In genomic region chr1:177487481-177487880, GRCh38 we compare ENCODE assay signal across 23 cellular contexts.
DNase-seq lines count a peak whose midpoint lies in the region; ATAC-seq, FAIRE-seq and TF ChIP-seq lines count a peak whose summit lies in the region.
"Had no signal": no experiment of that assay in that cellular context is flagged by ENCODE, and none has a peak within 500 bp of the region (broad histone marks: within the 10 kb centered on the region; RNA-seq: fewer than 3 reads in every experiment).

No MANE protein-coding gene starts in this region.

- no peaks in the 10 kb centered on the region for H3K4me1 ChIP-seq in endodermal cell (ENCODE audit: control insufficient read depth, insufficient read depth, low read length)

- H3K9me3 ChIP-seq in endodermal cell (ENCODE audit: control insufficient read depth, low read length) = no peaks in the 10 kb centered on the region
- H3K9me3 ChIP-seq: MG63 had no signal

- no peak for FAIRE-seq in RCC 7860 (lab: Jason Lieb, UNC)
- FAIRE-seq: H54, HepG2, K562 had no signal

- no peaks in the 10 kb centered on the region for H3K27me3 ChIP-seq in endodermal cell (ENCODE audit: control insufficient read depth, insufficient read depth, low read length, poor library complexity, severe bottlenecking)

- 92 to 100% methylated on average over 1 of the region's 1 CpG for WGBS in endodermal cell (ENCODE audit: insufficient coverage in 1 of 2, insufficient read length in 1 of 2), 2 experiments

- H3K4me3 ChIP-seq in endodermal cell (ENCODE audit: low read length) = no peak overlapping the region
- H3K4me3 ChIP-seq: K562, MG63 had no signal

- ATAC-seq in HG02763 (IDR thresholded peaks at IDR 0.05; ENCODE audit: unreplicated experiment) = no peak
- ATAC-seq: HepG2, K562 had no signal

- H3K36me3 ChIP-seq in endodermal cell (ENCODE audit: control insufficient read depth, insufficient read depth, low read length) = no peaks in the 10 kb centered on the region
- H3K36me3 ChIP-seq: MG63 had no signal

- no peaks in the 10 kb centered on the region for H3K4me1 Mint-ChIP-seq in endodermal cell
- no peaks in the 10 kb centered on the region for H3K4me1 Mint-ChIP-seq in osteocyte (ENCODE audit: unreplicated experiment)

- no peak for TF ChIP-seq CTCF in endodermal cell (conservative IDR thresholded peaks at IDR 0.05)
- no peak for TF ChIP-seq CTCF in osteocyte (IDR thresholded peaks at IDR 0.05)

- DNase-seq in NCI-H748 (lab: John Stamatoyannopoulos, UW; ENCODE audit: unreplicated experiment) (peak; percentile 2), NCI-H748 treated with DMSO at 0.1 percent for 48 hours (lab: John Stamatoyannopoulos, UW) (no peak), endodermal cell (peak; percentile 74), islet precursor cell (peak; percentile 54), UCSD-AML1 (lab: John Stamatoyannopoulos, UW; ENCODE audit: unreplicated experiment) (no peak), RCC 7860 (ENCODE audit: low spot score) (no peak), osteocyte (ENCODE audit: extremely low spot score, unreplicated experiment) (no peak)
- DNase-seq: EL, HFFc6, MG63, NCI-H1417, NCI-H187 treated with DMSO at 0.1 percent for 48 hours, NCI-H2107, NCI-H2227 treated with DMSO at 0.1 percent for 48 hours, NCI-H510A, NCI-H774, Right ventricle myocardium superior had no signal

- H3K9ac ChIP-seq in endodermal cell (ENCODE audit: extremely low read depth, low read length, poor library complexity, severe bottlenecking) = no peak overlapping the region

- no peak overlapping the region for H3K27ac ChIP-seq in endodermal cell (ENCODE audit: low read depth, low read length)
- H3K27ac ChIP-seq: C4-2B, HL-60 had no signal

- H3K27me3 Mint-ChIP-seq in endodermal cell (ENCODE audit: insufficient read depth) = no peaks in the 10 kb centered on the region
- no peaks in the 10 kb centered on the region for H3K27me3 Mint-ChIP-seq in osteocyte (ENCODE audit: unreplicated experiment)

- H3K27ac Mint-ChIP-seq in endodermal cell = no peak overlapping the region
- H3K27ac Mint-ChIP-seq in osteocyte (ENCODE audit: unreplicated experiment) = no peak overlapping the region
- H3K27ac Mint-ChIP-seq: HFFc6 had no signal

- H3K9me3 Mint-ChIP-seq in endodermal cell = no peaks in the 10 kb centered on the region
- H3K9me3 Mint-ChIP-seq in osteocyte (ENCODE audit: unreplicated experiment) = no peaks in the 10 kb centered on the region

- H3K36me3 Mint-ChIP-seq in endodermal cell (ENCODE audit: low read depth) (no peaks in the 10 kb centered on the region), osteocyte (ENCODE audit: unreplicated experiment) (no peaks in the 10 kb centered on the region)

- H3K4me3 Mint-ChIP-seq in endodermal cell (no peak overlapping the region), osteocyte (ENCODE audit: unreplicated experiment) (no peak overlapping the region)
- H3K4me3 Mint-ChIP-seq: HFFc6 had no signal

Comparison
In these comparisons a context has a peak if more than half of its experiments do, and no peak if none do; other contexts are left out.
1. DNase-seq: peak in NCI-H748 (single experiment), endodermal cell (single experiment) and islet precursor cell (single experiment); none in NCI-H748 treated with DMSO at 0.1 percent for 48 hours (single experiment), UCSD-AML1 (single experiment), RCC 7860 (single experiment) and osteocyte (single experiment).